Comparison of ENCODE assay signal across 21 cellular contexts in the genomic region with DNA sequence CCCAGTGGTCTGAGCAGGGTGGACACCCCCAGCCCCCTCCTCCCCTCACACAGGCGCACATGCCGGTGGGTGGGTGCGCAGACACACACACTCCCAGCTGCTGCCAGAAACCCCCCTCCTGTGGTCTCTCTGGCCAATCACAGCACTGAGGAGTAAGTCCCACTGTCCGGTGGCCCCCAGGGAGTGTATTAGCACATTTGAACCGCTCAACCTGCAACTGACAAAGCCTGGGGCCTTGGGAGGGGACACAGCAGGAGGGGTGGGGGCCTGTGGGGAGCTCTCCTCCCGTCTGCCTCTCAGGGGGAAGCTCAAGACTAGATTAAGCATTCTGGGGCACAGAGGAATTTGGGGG. TPM values are rescaled to one million over a fixed set of nuclear protein-coding genes. Genes with fewer than 3 reads are reported as not detected.
DNase-seq lines count a peak whose midpoint lies in the region; ATAC-seq lines count a peak whose summit lies in the region.
"Had no signal": no experiment of that assay in that cellular context is flagged by ENCODE, and none has a peak within 500 bp of the region (broad histone marks: within the 10 kb centered on the region; RNA-seq: fewer than 3 reads in every experiment).

No MANE protein-coding gene starts in this region.

- H2AFZ ChIP-seq in trophoblast cell (ENCODE audit: insufficient read depth, low read length, poor library complexity): no peak overlapping the region

- no peak overlapping the region for H2BK12ac ChIP-seq in trophoblast cell (ENCODE audit: low read length)

- DNase-seq in H7 (peak; percentile 70), myocyte (ENCODE audit: low read depth) (peak; percentile 22), trophoblast cell (no peak), DMS79 treated with DMSO at 0.1 percent for 48 hours (lab: John Stamatoyannopoulos, UW) (no peak), HPDE6-E6E7 (ENCODE audit: extremely low spot score) (no peak)
- DNase-seq: C1 segment of cervical spinal cord; CD8-positive, alpha-beta memory T cell; DMS79; NCI-H1417; NCI-H1930; NCI-H345; NCI-H524 treated with DMSO at 0.1 percent for 48 hours; PC-3; RPMI8226; SHP77 treated with DMSO at 0.1 percent for 48 hours had no signal

- H3K18ac ChIP-seq in trophoblast cell (ENCODE audit: low read length): no peak overlapping the region

- peaks cover 88% of the 10 kb centered on the region for H3K4me1 ChIP-seq in ectodermal cell (ENCODE audit: control insufficient read depth, insufficient read depth, low read length)
- H3K4me1 ChIP-seq in trophoblast cell (ENCODE audit: control insufficient read depth in 1 of 2, insufficient read depth in 2 of 2, low read length in 2 of 2): peaks cover 37 to 52% of the 10 kb centered on the region in 2 experiments
- H3K4me1 ChIP-seq: A549, HAP-1 had no signal

- H4K12ac ChIP-seq in trophoblast cell (ENCODE audit: low read depth, low read length): no peak overlapping the region

- no peak overlapping the region for H2AK5ac ChIP-seq in trophoblast cell (ENCODE audit: low read length)

- no peak overlapping the region for H3K9ac ChIP-seq in trophoblast cell (ENCODE audit: low read length)
- H3K9ac ChIP-seq: SK-N-SH had no signal

- peak overlapping the region; percentile 88 for H3K27ac ChIP-seq in ectodermal cell (ENCODE audit: insufficient read depth, low read depth, low read length, poor library complexity, severe bottlenecking)
- H3K27ac ChIP-seq in trophoblast cell (ENCODE audit: low read depth, low read length): no peak overlapping the region
- H3K27ac ChIP-seq: A549, HL-60 had no signal

- H3K4me3 ChIP-seq in H7 (ENCODE audit: insufficient read depth, low read depth, low read length) (no peak overlapping the region), ectodermal cell (ENCODE audit: insufficient read depth, low read depth, low read length) (peak overlapping the region; percentile 3), trophoblast cell (ENCODE audit: low read depth, low read length) (no peak overlapping the region)
- H3K4me3 ChIP-seq: A549, HAP-1 had no signal

- H3K36me3 ChIP-seq in H7 (replicated peaks; ENCODE audit: control insufficient read depth, insufficient read depth, low read length) (no peaks in the 10 kb centered on the region), ectodermal cell (ENCODE audit: control insufficient read depth, insufficient read depth, low read length) (no peaks in the 10 kb centered on the region), trophoblast cell (ENCODE audit: control insufficient read depth in 1 of 2, insufficient read depth in 2 of 2, low read length in 2 of 2) (peaks cover 12 to 18% of the 10 kb centered on the region in 2 experiments)
- H3K36me3 ChIP-seq: HAP-1 had no signal

- 18 to 20% methylated on average over 6 of the region's 6 CpGs for WGBS in ectodermal cell, 2 experiments
- WGBS in trophoblast cell (ENCODE audit: extremely low coverage, insufficient coverage, insufficient read length): no CpG with 5 or more reads among the region's 6 CpGs

- H3K79me2 ChIP-seq in trophoblast cell (ENCODE audit: control insufficient read depth, insufficient read depth, low read length, poor library complexity): peaks cover 18% of the 10 kb centered on the region

- ATAC-seq in HG02759 (IDR thresholded peaks at IDR 0.05; ENCODE audit: unreplicated experiment): no peak
- ATAC-seq: A549 had no signal

- H3K9me3 ChIP-seq in ectodermal cell (ENCODE audit: control insufficient read depth, low read length) (no peaks in the 10 kb centered on the region), trophoblast cell (ENCODE audit: insufficient read depth, low read depth, low read length) (peaks cover 2% of the 10 kb centered on the region)
- H3K9me3 ChIP-seq: A549, HAP-1, SK-N-SH had no signal

- H4K8ac ChIP-seq in trophoblast cell (ENCODE audit: low read depth, low read length): no peak overlapping the region

- H3K27me3 ChIP-seq in H7 (ENCODE audit: control insufficient read depth, insufficient read depth, low read length) (no peaks in the 10 kb centered on the region), ectodermal cell (ENCODE audit: control insufficient read depth, insufficient read depth, low read length, poor library complexity, severe bottlenecking) (no peaks in the 10 kb centered on the region), trophoblast cell (ENCODE audit: insufficient read depth, low read length) (no peaks in the 10 kb centered on the region)

- no peak overlapping the region for H3K14ac ChIP-seq in trophoblast cell (ENCODE audit: low read length)

- no peak overlapping the region for H3K23ac ChIP-seq in trophoblast cell (ENCODE audit: low read length)

- H3K79me1 ChIP-seq in trophoblast cell (ENCODE audit: low read length): peaks cover 7% of the 10 kb centered on the region

- no peak overlapping the region for H4K91ac ChIP-seq in trophoblast cell (ENCODE audit: low read depth, low read length)

- peak overlapping the region; percentile 0 for H3K4ac ChIP-seq in trophoblast cell (ENCODE audit: low read depth, low read length)

- H2BK120ac ChIP-seq in trophoblast cell (ENCODE audit: insufficient read depth, low read length, poor library complexity): no peak overlapping the region

- H3K4me2 ChIP-seq in trophoblast cell (ENCODE audit: low read length): peak overlapping the region; percentile 10
- H3K4me2 ChIP-seq: A549, SK-N-SH had no signal

- H2BK5ac ChIP-seq in trophoblast cell (ENCODE audit: low read depth, low read length, poor library complexity): no peak overlapping the region

RNA-seq across cellular contexts. Expression of a gene that starts 11.7 kb away (rescaled TPM):
- total RNA-seq in H7 (2014; rRNA removed; shearing (Covaris generic)): 5.0 and 5.8 TPM in 2 replicates
- polyA plus RNA-seq in ectodermal cell (2013, experiment 1 of 4): 46.8 TPM
- 50.3 TPM for polyA plus RNA-seq in ectodermal cell (2013, experiment 2 of 4)
- polyA plus RNA-seq in ectodermal cell (2013, experiment 3 of 4): 41.4 TPM
- 43.2 TPM for polyA plus RNA-seq in ectodermal cell (2013, experiment 4 of 4)
- total RNA-seq in myocyte: 0.11 and 0.36 TPM in 2 replicates
- 0.26 TPM for polyA plus RNA-seq in myocyte (2012)
- 23.9 and 25.0 TPM in 2 replicates for polyA plus RNA-seq in trophoblast cell (2013)
- total RNA-seq: PC-3 had no signal

RNA-seq across cellular contexts. Expression of a gene that starts 51.1 kb away (rescaled TPM):
- 0.17 and 1.6 TPM in 2 replicates for total RNA-seq in H7 (2014; rRNA removed; shearing (Covaris generic))
- polyA plus RNA-seq in ectodermal cell (2013, experiment 1 of 4): 0.17 TPM
- polyA plus RNA-seq in ectodermal cell (2013, experiment 2 of 4): 0.30 TPM
- 0.64 TPM for polyA plus RNA-seq in ectodermal cell (2013, experiment 3 of 4)
- 0.36 TPM for polyA plus RNA-seq in ectodermal cell (2013, experiment 4 of 4)
- not detected in 2 replicates for total RNA-seq in myocyte
- not detected for polyA plus RNA-seq in myocyte (2012)
- 0.17 and 0.38 TPM in 2 replicates for polyA plus RNA-seq in trophoblast cell (2013)
- total RNA-seq: CD8-positive, alpha-beta memory T cell; PC-3 had no signal
- polyA plus RNA-seq: A549; CD8-positive, alpha-beta memory T cell; SK-N-SH had no signal

Comparison
In these comparisons a context has a peak if more than half of its experiments do, and no peak if none do; other contexts are left out.
1. DNase-seq: peak in H7 (single experiment) and myocyte (single experiment); none in trophoblast cell (0 of 2), DMS79 treated with DMSO at 0.1 percent for 48 hours (single experiment) and HPDE6-E6E7 (single experiment).